ENCODE assay signal across 1 cellular context in genomic region chr5:140130949-140131733, GRCh38.
TF ChIP-seq lines count a peak whose summit lies in the region.

No MANE protein-coding gene starts in this region.

TF ChIP-seq in HepG2, 621 proteins besides CTCF, POLR2A, EP300 and RAD21:
- TF ChIP-seq ZNF253 (CRISPR knock-in tag; IDR thresholded peaks at IDR 0.05; ENCODE audit: borderline replicate concordance), result no peak
- no peak for TF ChIP-seq SKIL (CRISPR knock-in tag; IDR thresholded peaks at IDR 0.05; ENCODE audit: borderline replicate concordance)
- TF ChIP-seq ZNF879 (CRISPR knock-in tag; IDR thresholded peaks at IDR 0.05), result no peak
- no peak for TF ChIP-seq RFX5 (IDR thresholded peaks at IDR 0.05; ENCODE audit: low read depth, low read length)
- no peak for TF ChIP-seq PRDM10 (CRISPR knock-in tag; IDR thresholded peaks at IDR 0.05; ENCODE audit: low read depth)
- no peak for TF ChIP-seq ZNF549 (CRISPR knock-in tag; IDR thresholded peaks at IDR 0.05)
- TF ChIP-seq ZXDC (CRISPR knock-in tag; IDR thresholded peaks at IDR 0.05), result no peak
- TF ChIP-seq ZNF772 (CRISPR knock-in tag; IDR thresholded peaks at IDR 0.05), result no peak
- TF ChIP-seq ZC3H4 (CRISPR knock-in tag; IDR thresholded peaks at IDR 0.05; ENCODE audit: borderline replicate concordance), result no peak
- TF ChIP-seq NPAS2 (CRISPR knock-in tag; IDR thresholded peaks at IDR 0.05; ENCODE audit: borderline replicate concordance), result no peak
- TF ChIP-seq ZNF552 (CRISPR knock-in tag; IDR thresholded peaks at IDR 0.05; ENCODE audit: borderline replicate concordance), result no peak
- no peak for TF ChIP-seq IKZF4 (CRISPR knock-in tag; IDR thresholded peaks at IDR 0.05; ENCODE audit: borderline replicate concordance, low read depth, not compliant biosample characterization)
- no peak for TF ChIP-seq NR1H2 (CRISPR knock-in tag; IDR thresholded peaks at IDR 0.05; ENCODE audit: borderline replicate concordance, low read depth)
- no peak for TF ChIP-seq ZKSCAN5 (CRISPR knock-in tag; IDR thresholded peaks at IDR 0.05)
- no peak for TF ChIP-seq ZNF841 (CRISPR knock-in tag; IDR thresholded peaks at IDR 0.05; ENCODE audit: borderline replicate concordance)
- no peak for TF ChIP-seq ZNF816 (CRISPR knock-in tag; IDR thresholded peaks at IDR 0.05; ENCODE audit: borderline replicate concordance)
